ENCODE assay signal across 8 cellular contexts in genomic region chr10:50421026-50421719, GRCh38.
DNase-seq lines count a peak whose midpoint lies in the region; ATAC-seq, FAIRE-seq and TF ChIP-seq lines count a peak whose summit lies in the region.

No MANE protein-coding gene starts in this region.

- H3K27ac ChIP-seq in lung (ENCODE audit: low read depth in 1 of 2, low read length in 1 of 2) = peak overlapping the region in 1 of 2 donors; percentile 16

- H3K27me3 ChIP-seq in lung (ENCODE audit: control insufficient read depth, insufficient read depth) = no peaks in the 10 kb centered on the region

- FAIRE-seq in GM12891 (lab: Jason Lieb, UNC) = peak; percentile 70
- FAIRE-seq in RCC 7860 (lab: Jason Lieb, UNC) = no peak

- TF ChIP-seq POLR2A in GM12891 (IDR thresholded peaks at IDR 0.05; ENCODE audit: low read depth, low read length) = no peak

- H3K9me3 ChIP-seq in lung (ENCODE audit: control insufficient read depth in 2 of 2, insufficient read depth in 1 of 2, low read length in 1 of 2) = no peaks in the 10 kb centered on the region

- peaks cover 2 to 4% of the 10 kb centered on the region in 2 donors for H3K4me1 ChIP-seq in lung (ENCODE audit: control insufficient read depth in 2 of 2, insufficient read depth in 2 of 2, low read length in 2 of 2)

- no peaks in the 10 kb centered on the region for H3K36me3 ChIP-seq in lung (ENCODE audit: control insufficient read depth in 2 of 2, insufficient read depth in 2 of 2, low read length in 2 of 2)

- ATAC-seq in HG02981 (IDR thresholded peaks at IDR 0.05; ENCODE audit: unreplicated experiment) (peak; percentile 39), lung (ENCODE audit: insufficient read depth, low FRiP score) (no peak), GM19328 (IDR thresholded peaks at IDR 0.05; ENCODE audit: unreplicated experiment) (no peak)

- no peak overlapping the region for H3K4me3 ChIP-seq in lung

- WGBS in lung, 2 donors = 80 to 81% methylated on average over 6 of the region's 6 CpGs

- DNase-seq in AG09319 (ENCODE audit: extremely low read depth, low read depth) (no peak), GM12891 (ENCODE audit: insufficient read length, low spot score) (no peak), RCC 7860 (ENCODE audit: low spot score) (peak; percentile 37), cerebellar cortex (ENCODE audit: low spot score) (peak; percentile 51), lung (ENCODE audit: low spot score) (peak; percentile 44), NCI-H2227 treated with DMSO at 0.1 percent for 48 hours (lab: John Stamatoyannopoulos, UW) (no peak)

- TF ChIP-seq CTCF in AG09319 (IDR thresholded peaks at IDR 0.05; ENCODE audit: low read depth, low read length) = peak; percentile 49
- TF ChIP-seq CTCF in lung (IDR thresholded peaks at IDR 0.05; ENCODE audit: control extremely low read depth, extremely low read depth) = peak; percentile 45

TF ChIP-seq in GM12891, 5 proteins besides CTCF, POLR2A, EP300 and RAD21:
- TF ChIP-seq POU2F2 (IDR thresholded peaks at IDR 0.05; ENCODE audit: low read depth, low read length) (0 out of 2 replicates have a peak, but pooled peaks have one; percentile 6), TAF1 (IDR thresholded peaks at IDR 0.05; ENCODE audit: low read depth, low read length) (no peak), POLR2AphosphoS5 (IDR thresholded peaks at IDR 0.05; ENCODE audit: low read depth, low read length) (no peak), SPI1 (IDR thresholded peaks at IDR 0.05; ENCODE audit: low read depth, low read length) (peak; percentile 63), PAX5 (IDR thresholded peaks at IDR 0.05; ENCODE audit: insufficient read depth, low read length, severe bottlenecking) (peak; percentile 43)

Comparison
In these comparisons a context has a peak if more than half of its experiments do, and no peak if none do; other contexts are left out.
1. DNase-seq: peak in RCC 7860 (single experiment), cerebellar cortex (single experiment) and lung (single experiment); none in AG09319 (single experiment), GM12891 (single experiment) and NCI-H2227 treated with DMSO at 0.1 percent for 48 hours (single experiment).